8 cellular contexts compared by ENCODE assay signal in genomic region chr4:16082424-16083216, GRCh38. TPM values are rescaled to one million over a fixed set of nuclear protein-coding genes. Genes with fewer than 3 reads are reported as not detected.
DNase-seq lines count a peak whose midpoint lies in the region; ATAC-seq and TF ChIP-seq lines count a peak whose summit lies in the region.

No MANE protein-coding gene starts in this region.

- ATAC-seq in HG02852 (IDR thresholded peaks at IDR 0.05; ENCODE audit: unreplicated experiment) (no peak), HG02610 (IDR thresholded peaks at IDR 0.05; ENCODE audit: unreplicated experiment) (no peak)

- POLR2A ChIA-PET in RWPE1 (lab: Yijun Ruan, JAX; ENCODE audit: low non-redundant PET) = no interaction called here

- H3K27ac ChIP-seq in RWPE1 = no peak overlapping the region
- no peak overlapping the region for H3K27ac ChIP-seq in effector memory CD4-positive, alpha-beta T cell (ENCODE audit: insufficient read depth, low read length, poor library complexity, severe bottlenecking)
- peak overlapping the region; percentile 59 for H3K27ac ChIP-seq in mesodermal cell (ENCODE audit: low read depth, low read length, severe bottlenecking)
- no peak overlapping the region for H3K27ac ChIP-seq in thyroid gland

- intact Hi-C loops in thyroid gland (cut with DNase I) = no loop called here

- H3K9me3 ChIP-seq in effector memory CD4-positive, alpha-beta T cell (ENCODE audit: control insufficient read depth, low read length) = no peaks in the 10 kb centered on the region
- H3K9me3 ChIP-seq in mesodermal cell (ENCODE audit: control insufficient read depth, low read length) = no peaks in the 10 kb centered on the region
- H3K9me3 ChIP-seq in thyroid gland = no peaks in the 10 kb centered on the region

- H3K4me1 ChIP-seq in effector memory CD4-positive, alpha-beta T cell (ENCODE audit: control insufficient read depth, insufficient read depth, low read length, poor library complexity, severe bottlenecking) = peaks cover 14% of the 10 kb centered on the region
- H3K4me1 ChIP-seq in mesodermal cell (ENCODE audit: control insufficient read depth, insufficient read depth, low read length, poor library complexity, severe bottlenecking) (peaks cover 21% of the 10 kb centered on the region), thyroid gland (peaks cover 7 to 21% of the 10 kb centered on the region in 2 donors)

- WGBS in mesodermal cell (ENCODE audit: insufficient coverage in 2 of 2), 2 experiments = 0% methylated on average over 39 to 40 of the region's 58 CpGs
- 2 to 5% methylated on average over 11 to 13 of the region's 58 CpGs for WGBS in thyroid gland, 2 donors

- no peaks in the 10 kb centered on the region for H3K36me3 ChIP-seq in effector memory CD4-positive, alpha-beta T cell (ENCODE audit: control insufficient read depth, insufficient read depth, low read length)
- H3K36me3 ChIP-seq in mesodermal cell (ENCODE audit: control insufficient read depth, insufficient read depth, low read length) (no peaks in the 10 kb centered on the region), thyroid gland (no peaks in the 10 kb centered on the region)

- peaks cover 21% of the 10 kb centered on the region for H3K27me3 ChIP-seq in effector memory CD4-positive, alpha-beta T cell (replicated peaks; ENCODE audit: control insufficient read depth, insufficient read depth, low read length, poor library complexity, severe bottlenecking)
- no peaks in the 10 kb centered on the region for H3K27me3 ChIP-seq in thyroid gland

- no peak for TF ChIP-seq POLR2A in thyroid gland (IDR thresholded peaks at IDR 0.05)

- CTCF ChIA-PET in RWPE1 (lab: Yijun Ruan, JAX) = no interaction called here

- TF ChIP-seq CTCF in RWPE1 (conservative IDR thresholded peaks at IDR 0.05; ENCODE audit: low read depth) (no peak), thyroid gland (IDR thresholded peaks at IDR 0.05) (no peak)

- H3K4me3 ChIP-seq in effector memory CD4-positive, alpha-beta T cell (ENCODE audit: insufficient read depth, low read depth, low read length, poor library complexity, severe bottlenecking) = peak overlapping the region; percentile 42
- H3K4me3 ChIP-seq in mesodermal cell (ENCODE audit: extremely low read depth, insufficient read depth, low read length, poor library complexity, severe bottlenecking) (peak overlapping the region; percentile 56), thyroid gland (replicated peaks in 1 of 3) (peak overlapping the region; percentile 14 to 36 (median 34))

- peak; percentile 31 for DNase-seq in DMS53 treated with DMSO at 0.1 percent for 48 hours (lab: John Stamatoyannopoulos, UW; ENCODE audit: unreplicated experiment)
- peak; percentile 11 for DNase-seq in RWPE1 (ENCODE audit: low spot score)
- DNase-seq in effector memory CD4-positive, alpha-beta T cell = no peak
- peak; percentile 43 to 71 for DNase-seq in thyroid gland
- no peak for DNase-seq in ureter (ENCODE audit: low spot score)

RNA-seq across cellular contexts. Expression of gene PROM1, which starts 1.2 kb away (rescaled TPM):
- polyA plus RNA-seq in mesodermal cell (2013, experiment 1 of 2) = 14.7 TPM
- polyA plus RNA-seq in mesodermal cell (2013, experiment 2 of 2) = 18.0 TPM
- total RNA-seq in thyroid gland = 1 to 10 TPM in 3 of 4 donors, under 1 TPM in 1; 0.67 to 9.9 (median 2.3) TPM
- total RNA-seq in ureter = 37.0 TPM

Comparison
In these comparisons a context has a peak if more than half of its experiments do, and no peak if none do; other contexts are left out.
1. DNase-seq: peak in DMS53 treated with DMSO at 0.1 percent for 48 hours (single experiment), RWPE1 (single experiment) and thyroid gland (2 of 2); none in effector memory CD4-positive, alpha-beta T cell (0 of 3) and ureter (single experiment).
2. Peak in every context shown above with its lines, with median percentiles within 50 percentile points of each other: H3K4me3 ChIP-seq.